ENCODE assay signal across 26 cellular contexts in the genomic region with DNA sequence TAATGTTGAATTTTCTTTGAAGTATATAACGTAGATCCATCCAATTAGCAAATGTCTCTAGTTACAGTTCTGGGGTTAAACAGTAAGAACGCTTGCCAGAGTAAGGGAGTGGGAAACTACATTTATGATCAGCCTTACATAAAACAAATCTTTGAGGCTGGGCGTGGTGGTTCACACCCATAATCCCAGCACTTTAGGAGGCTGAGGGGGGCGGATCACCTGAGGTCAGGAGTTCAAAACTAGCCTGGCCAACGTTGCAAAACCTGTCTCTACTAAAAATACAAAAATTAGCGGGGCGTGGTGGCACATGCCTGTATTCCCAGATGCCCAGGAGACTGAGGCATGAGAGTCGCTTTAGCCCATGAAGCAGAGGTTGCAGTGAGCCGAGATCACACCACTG.
"Had no signal": no experiment of that assay in that cellular context is flagged by ENCODE, and none has a peak within 500 bp of the region (broad histone marks: within the 10 kb centered on the region; RNA-seq: fewer than 3 reads in every experiment).

No MANE protein-coding gene starts in this region.

- DNase-seq: activated CD4-positive, alpha-beta memory T cell treated with anti-CD3 and anti-CD28 coated beads, Interleukin-2, amount 10 ng/mL, durations not matched to agents 7 days and 5 days; activated CD4-positive, alpha-beta T cell treated with anti-CD3 and anti-CD28 coated beads, Interleukin-2, amount 50 U/mL, for 1 hour; activated CD4-positive, CD25-positive, alpha-beta regulatory T cell; activated gamma-delta T cell treated with Interleukin-2 at 50 U/mL for 16 hours; activated naive CD4-positive, alpha-beta T cell treated with anti-CD3 and anti-CD28 coated beads, Interleukin-2, amount 10 ng/mL, durations not matched to agents 7 days and 5 days; activated naive CD8-positive, alpha-beta T cell treated with anti-CD3 and anti-CD28 coated beads for 36 hours; activated T-cell treated with anti-CD3 and anti-CD28 coated beads for 4 hours; activated T-cell treated with anti-CD3 and anti-CD28 coated beads, Interleukin-2, amount 50 U/mL, for 72 hours; brain microvascular endothelial cell; Kasumi-1; KBM-7; NCI-H1048; NCI-H146; NCI-H2029; NCI-H2107; NCI-H510A treated with DMSO at 0.1 percent for 48 hours; NCI-H69; NK-92 treated with Interleukin-12 subunit alpha and Interleukin-12 subunit beta, amount 100 ng/mL, for 24 hours; Right ventricle myocardium superior; SJCRH30; SK-N-SH; T-helper 1 cell had no signal

- H3K4me1 ChIP-seq: SJCRH30 had no signal

- H3K27me3 ChIP-seq: brain microvascular endothelial cell, Peyer's patch, SJCRH30 had no signal

- H3K4me3 ChIP-seq: cardiac muscle cell, Peyer's patch, SJCRH30 had no signal

- H3K9me3 ChIP-seq: Peyer's patch, SJCRH30, SK-N-SH had no signal

- H3K27ac ChIP-seq: brain microvascular endothelial cell, cardiac muscle cell, Peyer's patch, RWPE1, SJCRH30, VCaP had no signal

- H3K36me3 ChIP-seq: brain microvascular endothelial cell, cardiac muscle cell had no signal
